10 cellular contexts compared by ENCODE assay signal in the genomic region with DNA sequence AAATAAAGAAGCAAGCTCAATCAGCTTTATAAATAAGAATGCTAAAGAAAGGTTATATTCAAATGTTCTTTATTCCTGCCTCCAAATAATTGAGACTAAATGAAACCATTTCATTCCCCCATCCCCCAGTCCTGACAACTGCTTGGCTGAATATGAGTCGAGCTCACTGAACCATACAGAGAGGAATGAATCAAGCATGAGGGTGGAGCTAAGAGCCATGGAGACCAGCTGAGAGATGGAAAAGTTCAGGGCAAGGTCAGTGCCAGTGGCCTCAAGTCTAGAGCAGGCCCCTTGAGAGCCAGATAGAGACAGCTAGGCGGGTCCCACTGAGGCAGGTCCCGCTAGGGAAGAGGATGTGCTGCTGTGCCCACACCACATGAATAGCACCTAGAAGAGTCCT.
DNase-seq lines count a peak whose midpoint lies in the region; TF ChIP-seq lines count a peak whose summit lies in the region.
"Had no signal": no experiment of that assay in that cellular context is flagged by ENCODE, and none has a peak within 500 bp of the region (broad histone marks: within the 10 kb centered on the region; RNA-seq: fewer than 3 reads in every experiment).

No MANE protein-coding gene starts in this region.

- no peaks in the 10 kb centered on the region for H3K9me3 ChIP-seq in BLaER1 treated with 17β-estradiol and CSF1 and Interleukin-3, amounts not matched to agents 10 nM and 100 nM (replicated peaks in 1 of 11)
- no peaks in the 10 kb centered on the region for H3K9me3 ChIP-seq in adrenal gland (replicated peaks in 1 of 3)
- no peaks in the 10 kb centered on the region for H3K9me3 ChIP-seq in MM.1S (replicated peaks; ENCODE audit: insufficient read depth, low read length)
- H3K9me3 ChIP-seq in PC-9 (ENCODE audit: insufficient read depth, low read depth) = no peaks in the 10 kb centered on the region
- H3K9me3 ChIP-seq: sigmoid colon had no signal

- no peaks in the 10 kb centered on the region for H3K36me3 Mint-ChIP-seq in HFFc6 (ENCODE audit: low read depth)
- no peaks in the 10 kb centered on the region for H3K36me3 Mint-ChIP-seq in activated T-cell treated with anti-CD3 and anti-CD28 coated beads, Interleukin-2, amount 50 U/mL, for 24 hours (ENCODE audit: low read depth)

- H3K79me2 ChIP-seq in MM.1S (ENCODE audit: low read length) (no peaks in the 10 kb centered on the region), PC-9 (ENCODE audit: low read depth) (no peaks in the 10 kb centered on the region)

- intact Hi-C loops in adrenal gland (cut with DNase I) (no loop called here), PC-9 (cut with micrococcal nuclease; ENCODE audit: unreplicated experiment) (no loop called here)

- CTCF ChIA-PET in PC-9 (lab: Charles Lee) = no interaction called here

- no peaks in the 10 kb centered on the region for H4K20me1 ChIP-seq in BLaER1 treated with 17β-estradiol and CSF1 and Interleukin-3, amounts not matched to agents 10 nM and 100 nM
- H4K20me1 ChIP-seq in MM.1S (ENCODE audit: insufficient read depth, low read length) (no peaks in the 10 kb centered on the region), PC-9 (ENCODE audit: insufficient read depth) (no peaks in the 10 kb centered on the region)

- no peaks in the 10 kb centered on the region for H3K9me2 ChIP-seq in MM.1S (replicated peaks; ENCODE audit: insufficient read depth, low read length)
- no peaks in the 10 kb centered on the region; the same call in 1 of the 2 replicates for H3K9me2 ChIP-seq in PC-9 (ENCODE audit: insufficient read depth)

- DNase-seq in HFFc6 (peak; percentile 60), adrenal gland (peak in 5 of 7 donors; percentile 15 to 27 (median 21)), kidney tubule cell (ENCODE audit: low spot score) (peak; percentile 90), putamen (ENCODE audit: low spot score) (no peak), MM.1S (no peak), PC-9 (no peak)
- DNase-seq in activated T-cell treated with anti-CD3 and anti-CD28 coated beads, Interleukin-2, amount 50 U/mL, for 24 hours = no peak
- DNase-seq: NCI-H1048, sigmoid colon had no signal

- H3K27me3 ChIP-seq in BLaER1 treated with 17β-estradiol and CSF1 and Interleukin-3, amounts not matched to agents 10 nM and 100 nM = no peaks in the 10 kb centered on the region
- no peaks in the 10 kb centered on the region for H3K27me3 ChIP-seq in adrenal gland
- H3K27me3 ChIP-seq in MM.1S (replicated peaks; ENCODE audit: insufficient read depth, low read length) = no peaks in the 10 kb centered on the region
- H3K27me3 ChIP-seq in PC-9 (ENCODE audit: insufficient read depth, low read depth) = 0 out of 2 replicates have a peak, but pooled peaks cover under 1% of the 10 kb centered on the region
- H3K27me3 ChIP-seq: sigmoid colon had no signal

- no peaks in the 10 kb centered on the region for H3K27me3 Mint-ChIP-seq in HFFc6 (ENCODE audit: insufficient read depth)
- H3K27me3 Mint-ChIP-seq in activated T-cell treated with anti-CD3 and anti-CD28 coated beads, Interleukin-2, amount 50 U/mL, for 24 hours = no peaks in the 10 kb centered on the region

- peaks cover 9 to 15% (median 13%) of the 10 kb centered on the region in 10 experiments; a peak in 19 of 20 replicates for H3K4me1 ChIP-seq in BLaER1 treated with 17β-estradiol and CSF1 and Interleukin-3, amounts not matched to agents 10 nM and 100 nM
- H3K4me1 ChIP-seq in adrenal gland (replicated peaks in 1 of 2) (peaks cover 0 to 5% of the 10 kb centered on the region in 2 donors), MM.1S (ENCODE audit: low read length) (no peaks in the 10 kb centered on the region), PC-9 (replicated peaks; ENCODE audit: insufficient read depth) (no peaks in the 10 kb centered on the region)
- H3K4me1 ChIP-seq: sigmoid colon had no signal

- H3K4me3 Mint-ChIP-seq in HFFc6 = peak overlapping the region; percentile 16; the same call in 1 of the 2 replicates
- no peak overlapping the region for H3K4me3 Mint-ChIP-seq in activated T-cell treated with anti-CD3 and anti-CD28 coated beads, Interleukin-2, amount 50 U/mL, for 24 hours

- WGBS in adrenal gland, 4 donors = 52 to 63% (median 61%) methylated on average over 3 of the region's 3 CpGs

- BruUV-seq in PC-9 (replicated peaks; lab: Mats Ljungman, UMichigan) = no TSS peak

- H3K4me1 Mint-ChIP-seq in HFFc6 (ENCODE audit: low read depth) = peaks cover 47% of the 10 kb centered on the region
- H3K4me1 Mint-ChIP-seq in activated T-cell treated with anti-CD3 and anti-CD28 coated beads, Interleukin-2, amount 50 U/mL, for 24 hours (ENCODE audit: low read depth) = no peaks in the 10 kb centered on the region

- H3F3A ChIP-seq in MM.1S (ENCODE audit: insufficient read depth, low read length) (no peaks in the 10 kb centered on the region), PC-9 (ENCODE audit: insufficient read depth, low read depth) (no peaks in the 10 kb centered on the region)

- H3K9me3 Mint-ChIP-seq in HFFc6 = no peaks in the 10 kb centered on the region
- H3K9me3 Mint-ChIP-seq in activated T-cell treated with anti-CD3 and anti-CD28 coated beads, Interleukin-2, amount 50 U/mL, for 24 hours = no peaks in the 10 kb centered on the region

- no peak for TF ChIP-seq POLR2A in adrenal gland (IDR thresholded peaks at IDR 0.05)

- POLR2A ChIA-PET in PC-9 (lab: Charles Lee; ENCODE audit: unreplicated experiment) = interaction anchor here (0.6 kb wide), 1 partner anchor 72 kb away, joined by 3 read pairs; no protein-coding TSS in a partner anchor

- H3K27ac Mint-ChIP-seq in HFFc6 = peak overlapping the region; percentile 66
- H3K27ac Mint-ChIP-seq in activated T-cell treated with anti-CD3 and anti-CD28 coated beads, Interleukin-2, amount 50 U/mL, for 24 hours = no peak overlapping the region

- H3K9ac ChIP-seq in BLaER1 treated with 17β-estradiol and CSF1 and Interleukin-3, amounts not matched to agents 10 nM and 100 nM = no peak overlapping the region
- H3K9ac ChIP-seq in MM.1S (ENCODE audit: low read length) = no peak overlapping the region

- peak overlapping the region; percentile 25 to 72 (median 46); a peak in 21 of 22 replicates for H3K4me2 ChIP-seq in BLaER1 treated with 17β-estradiol and CSF1 and Interleukin-3, amounts not matched to agents 10 nM and 100 nM
- H3K4me2 ChIP-seq in MM.1S (ENCODE audit: low read depth, low read length) (no peak overlapping the region), PC-9 (no peak overlapping the region)

- H2AFZ ChIP-seq in MM.1S (ENCODE audit: low read length) (no peak overlapping the region), PC-9 (no peak overlapping the region)

- H3K27ac ChIP-seq in BLaER1 treated with 17β-estradiol and CSF1 and Interleukin-3, amounts not matched to agents 10 nM and 100 nM = 0 out of 22 replicates have a peak overlapping the region, but pooled peaks of 2 of the 11 experiments have one; percentile 21 to 46
- H3K27ac ChIP-seq in adrenal gland (no peak overlapping the region), MM.1S (ENCODE audit: low read length) (no peak overlapping the region), PC-9 (no peak overlapping the region)
- H3K27ac ChIP-seq: sigmoid colon had no signal

- no peak overlapping the region for H3K4me3 ChIP-seq in BLaER1 treated with 17β-estradiol and CSF1 and Interleukin-3, amounts not matched to agents 10 nM and 100 nM
- H3K4me3 ChIP-seq in adrenal gland = no peak overlapping the region
- no peak overlapping the region for H3K4me3 ChIP-seq in MM.1S (ENCODE audit: low read length)
- no peak overlapping the region for H3K4me3 ChIP-seq in PC-9
- H3K4me3 ChIP-seq: sigmoid colon had no signal

- H3K36me3 ChIP-seq in BLaER1 treated with 17β-estradiol and CSF1 and Interleukin-3, amounts not matched to agents 10 nM and 100 nM = no peaks in the 10 kb centered on the region
- H3K36me3 ChIP-seq in adrenal gland (replicated peaks in 1 of 2) (no peaks in the 10 kb centered on the region), MM.1S (replicated peaks; ENCODE audit: insufficient read depth, low read length) (no peaks in the 10 kb centered on the region), PC-9 (ENCODE audit: low read depth) (no peaks in the 10 kb centered on the region)
- H3K36me3 ChIP-seq: sigmoid colon had no signal

- TF ChIP-seq CTCF in HFFc6 (IDR thresholded peaks at IDR 0.05) (no peak), adrenal gland (IDR thresholded peaks at IDR 0.05) (no peak), MM.1S (IDR thresholded peaks at IDR 0.05; ENCODE audit: low read length) (no peak), PC-9 (conservative IDR thresholded peaks at IDR 0.05) (no peak)

Comparison
In these comparisons a context has a peak if more than half of its experiments do, and no peak if none do; other contexts are left out.
1. H3K4me2 ChIP-seq: peak in BLaER1 treated with 17β-estradiol and CSF1 and Interleukin-3, amounts not matched to agents 10 nM and 100 nM (11 of 11); none in MM.1S (single experiment) and PC-9 (single experiment).
2. DNase-seq: peak in HFFc6 (single experiment), adrenal gland (5 of 7) and kidney tubule cell (single experiment); none in putamen (single experiment), activated T-cell treated with anti-CD3 and anti-CD28 coated beads, Interleukin-2, amount 50 U/mL, for 24 hours (single experiment), MM.1S (single experiment) and PC-9 (0 of 2).